Comparison of ENCODE assay signal across 21 cellular contexts in genomic region chr7:157644946-157645345, GRCh38.
"Had no signal": no experiment of that assay in that cellular context is flagged by ENCODE, and none has a peak within 500 bp of the region (broad histone marks: within the 10 kb centered on the region; RNA-seq: fewer than 3 reads in every experiment).

No MANE protein-coding gene starts in this region.

- DNase-seq: cerebellar nuclear complex; cortex of kidney; effector memory CD8-positive, alpha-beta T cell; hypothalamus; immature natural killer cell; naive thymus-derived CD4-positive, alpha-beta T cell; right lobe of liver; small intestine; stimulated activated CD4-positive, alpha-beta T cell treated with anti-CD3 and anti-CD28 coated beads, Interleukin-1b, Interleukin-23, amount 100 ng/mL, for 48 hours; stimulated activated CD4-positive, alpha-beta T cell treated with anti-CD3 and anti-CD28 coated beads, Interleukin-4, amount 100 ng/mL, for 1 hour; stimulated activated CD8-positive, alpha-beta memory T cell treated with anti-CD3 and anti-CD28 coated beads, Interleukin-4, amount 100 ng/mL, for 48 hours; stimulated activated naive CD4-positive, alpha-beta T cell treated with Interleukin-2 at 50 U/mL for 16 hours; stomach; thyroid gland; trophoblast cell had no signal

- H3K4me3 Mint-ChIP-seq: effector memory CD8-positive, alpha-beta T cell; immature natural killer cell; memory B cell; mesothelial cell of epicardium; naive thymus-derived CD4-positive, alpha-beta T cell had no signal

- H3K27ac Mint-ChIP-seq: immature natural killer cell; memory B cell; mesothelial cell of epicardium; naive thymus-derived CD4-positive, alpha-beta T cell; progenitor cell of endocrine pancreas had no signal

- H3K4me1 Mint-ChIP-seq: immature natural killer cell, memory B cell, mesothelial cell of epicardium had no signal

- H2AFZ ChIP-seq: parathyroid adenoma had no signal

- H3K4me3 ChIP-seq: lung, right lobe of liver, stomach, thyroid gland had no signal

- H3K79me2 ChIP-seq: parathyroid adenoma had no signal

- H3K4me1 ChIP-seq: parathyroid adenoma, right lobe of liver, stomach, thyroid gland had no signal

- H3K27me3 Mint-ChIP-seq: memory B cell had no signal

- ATAC-seq: effector memory CD8-positive, alpha-beta T cell; naive thymus-derived CD4-positive, alpha-beta T cell had no signal

- H3K9me3 ChIP-seq: neutrophil, right lobe of liver, thyroid gland had no signal

- H3K27me3 ChIP-seq: neutrophil, right lobe of liver, stomach, thyroid gland had no signal

- H3K27ac ChIP-seq: neutrophil, parathyroid adenoma, right lobe of liver, stomach, thyroid gland had no signal

- H3K36me3 ChIP-seq: neutrophil, right lobe of liver, stomach, thyroid gland had no signal

- H3K36me3 Mint-ChIP-seq: immature natural killer cell, mesothelial cell of epicardium had no signal

- H3K9ac ChIP-seq: parathyroid adenoma had no signal
